In genomic region chr2:224119846-224120245, GRCh38 we compare ENCODE assay signal across 4 cellular contexts.
TF ChIP-seq lines count a peak whose summit lies in the region.

No MANE protein-coding gene starts in this region.

TF ChIP-seq in HCT116, 20 proteins besides CTCF, POLR2A, EP300 and RAD21:
- peak; percentile 49; the same call in 1 of the 2 replicates for TF ChIP-seq CBX3 (IDR thresholded peaks at IDR 0.05; ENCODE audit: low read depth)

TF ChIP-seq in HEK293, 187 proteins besides CTCF, POLR2A, EP300 and RAD21:
- TF ChIP-seq SETDB1 (IDR thresholded peaks at IDR 0.05; ENCODE audit: insufficient read length, low read length) (peak; percentile 87), TRIM28 (IDR thresholded peaks at IDR 0.05; ENCODE audit: borderline replicate concordance, low read length) (0 out of 2 replicates have a peak, but pooled peaks have one; percentile 13)

TF ChIP-seq in K562, 482 proteins besides CTCF, POLR2A, EP300 and RAD21:
- peak; percentile 89 for TF ChIP-seq ZNF431 (CRISPR knock-in tag; IDR thresholded peaks at IDR 0.05)

TF ChIP-seq in HepG2, 621 proteins besides CTCF, POLR2A, EP300 and RAD21:
- peak; percentile 99 for TF ChIP-seq ZNF431 (CRISPR knock-in tag; IDR thresholded peaks at IDR 0.05; ENCODE audit: borderline replicate concordance, low read depth)
